Comparison of ENCODE assay signal across 23 cellular contexts in the genomic region with DNA sequence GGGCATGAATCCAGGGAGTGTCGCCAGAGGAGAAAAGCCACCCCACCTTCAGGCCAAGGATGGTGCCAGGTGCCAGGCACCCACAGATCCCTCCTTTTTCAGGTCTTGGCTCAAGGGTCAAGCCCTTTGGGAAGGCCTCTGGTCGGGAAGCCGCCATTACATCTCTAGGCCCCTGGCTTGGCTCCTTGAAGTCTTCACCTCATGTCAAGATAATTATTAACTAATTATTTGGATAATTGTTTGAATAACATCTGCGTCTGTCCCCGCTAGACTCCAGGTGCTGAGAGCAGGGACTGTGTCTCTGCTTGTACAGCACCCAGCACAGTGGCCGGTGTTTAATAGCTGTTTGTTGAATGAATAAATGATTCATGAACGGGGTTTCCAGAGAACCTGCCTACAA. TPM values are rescaled to one million over a fixed set of nuclear protein-coding genes. Genes with fewer than 3 reads are reported as not detected.
DNase-seq lines count a peak whose midpoint lies in the region; ATAC-seq and TF ChIP-seq lines count a peak whose summit lies in the region.
"Had no signal": no experiment of that assay in that cellular context is flagged by ENCODE, and none has a peak within 500 bp of the region (broad histone marks: within the 10 kb centered on the region; RNA-seq: fewer than 3 reads in every experiment).

No MANE protein-coding gene starts in this region.

- no peak overlapping the region for H4K8ac ChIP-seq in H9 (replicated peaks; ENCODE audit: insufficient read length, low read depth, low read length)

- H3K36me3 ChIP-seq in stomach (no peaks in the 10 kb centered on the region), Peyer's patch (no peaks in the 10 kb centered on the region)

- H3K4me3 ChIP-seq in stomach: no peak overlapping the region
- H3K4me3 ChIP-seq in Peyer's patch: no peak overlapping the region

- H3K9ac ChIP-seq in H9 (ENCODE audit: extremely low read depth, insufficient read length, low read length): no peak overlapping the region
- H3K9ac ChIP-seq: KMS-11 had no signal

- H3K27me3 Mint-ChIP-seq in H9 (ENCODE audit: low read depth): peaks cover 9% of the 10 kb centered on the region
- peaks cover 9% of the 10 kb centered on the region for H3K27me3 Mint-ChIP-seq in endothelial cell (ENCODE audit: unreplicated experiment)
- peaks cover 0 to 43% of the 10 kb centered on the region in 2 donors for H3K27me3 Mint-ChIP-seq in natural killer cell (ENCODE audit: low read depth in 2 of 2)
- H3K27me3 Mint-ChIP-seq in stimulated activated memory B cell treated with anti-CD40 and anti-IgM and Interleukin-4, amounts not matched to agents 10 μg/mL and 1 μg/mL and 100 μg/mL, for 72 hours: peaks cover 32% of the 10 kb centered on the region

- H3T11ph ChIP-seq in H9 (ENCODE audit: low read length): no peak overlapping the region

- H2BK12ac ChIP-seq in H9 (ENCODE audit: insufficient read length, low read depth, low read length): no peak overlapping the region

- DNase-seq in H9: peak; percentile 23
- DNase-seq in endothelial cell (ENCODE audit: low spot score): no peak
- DNase-seq in natural killer cell: no peak
- peak; percentile 30 for DNase-seq in stomach
- no peak for DNase-seq in Peyer's patch
- DNase-seq: Calu3; CD4-positive, alpha-beta memory T cell; MV-4-11; NCI-H187; NCI-H2107; NCI-H2227 treated with DMSO at 0.1 percent for 48 hours; NCI-H524 treated with DMSO at 0.1 percent for 48 hours; PC-3; SIG-M5 had no signal

- H4K20me1 ChIP-seq in H9 (ENCODE audit: control insufficient read depth, insufficient read depth, insufficient read length): no peaks in the 10 kb centered on the region

- no peak overlapping the region for H2BK20ac ChIP-seq in H9 (ENCODE audit: low read depth, low read length, poor library complexity, severe bottlenecking)

- H3K4me1 Mint-ChIP-seq in H9: peaks cover 10 to 13% of the 10 kb centered on the region in 2 experiments
- peaks cover 3% of the 10 kb centered on the region for H3K4me1 Mint-ChIP-seq in endothelial cell (ENCODE audit: unreplicated experiment)
- H3K4me1 Mint-ChIP-seq in natural killer cell: peaks cover 0 to 10% of the 10 kb centered on the region in 2 donors
- H3K4me1 Mint-ChIP-seq in stimulated activated memory B cell treated with anti-CD40 and anti-IgM and Interleukin-4, amounts not matched to agents 10 μg/mL and 1 μg/mL and 100 μg/mL, for 72 hours: no peaks in the 10 kb centered on the region

- no peak overlapping the region for H3K4me2 ChIP-seq in H9 (ENCODE audit: insufficient read depth, insufficient read length, low read length)
- H3K4me2 ChIP-seq: KMS-11 had no signal

- no peak for TF ChIP-seq POLR2A in stomach (IDR thresholded peaks at IDR 0.05)
- no peak for TF ChIP-seq POLR2A in Peyer's patch (IDR thresholded peaks at IDR 0.05)

- H3K56ac ChIP-seq in H9 (ENCODE audit: insufficient read length, low read depth, low read length): no peak overlapping the region

- intact Hi-C loops in natural killer cell (cut with micrococcal nuclease): no loop called here
- intact Hi-C loops in stomach (cut with DNase I; ENCODE audit: low total_unique reads): no loop called here

- no peaks in the 10 kb centered on the region for H3K9me3 ChIP-seq in H9 (ENCODE audit: control insufficient read depth, low read depth, low read length)
- no peaks in the 10 kb centered on the region for H3K9me3 ChIP-seq in stomach
- no peaks in the 10 kb centered on the region for H3K9me3 ChIP-seq in Peyer's patch
- H3K9me3 ChIP-seq: A549 had no signal

- no peaks in the 10 kb centered on the region; the same call in 1 of the 2 replicates for H3K4me1 ChIP-seq in H9 (ENCODE audit: insufficient read depth, low read length)
- peaks cover 10 to 18% (median 13%) of the 10 kb centered on the region in 4 donors for H3K4me1 ChIP-seq in stomach
- H3K4me1 ChIP-seq in Peyer's patch: peaks cover 0 to 7% (median 0%) of the 10 kb centered on the region in 4 donors

- peaks cover 5% of the 10 kb centered on the region for H3K23me2 ChIP-seq in H9 (ENCODE audit: insufficient read length, low read depth, low read length, poor library complexity, severe bottlenecking)

- no peaks in the 10 kb centered on the region for H3K79me2 ChIP-seq in H9 (ENCODE audit: insufficient read depth, low read length)

- TF ChIP-seq CTCF in H9 (conservative IDR thresholded peaks at IDR 0.05) (no peak), endothelial cell (IDR thresholded peaks at IDR 0.05; ENCODE audit: unreplicated experiment) (no peak), natural killer cell (IDR thresholded peaks at IDR 0.05) (no peak), stomach (IDR thresholded peaks at IDR 0.05) (no peak), Peyer's patch (IDR thresholded peaks at IDR 0.05) (no peak)

- no peaks in the 10 kb centered on the region for H3K79me1 ChIP-seq in H9 (ENCODE audit: insufficient read depth, low read depth, low read length, poor library complexity, severe bottlenecking)

- no peak for TF ChIP-seq EP300 in stomach (IDR thresholded peaks at IDR 0.05)

- H3K27me3 ChIP-seq in H9 (ENCODE audit: insufficient read depth, low read length) (no peaks in the 10 kb centered on the region), stomach (peaks cover 6 to 50% (median 11%) of the 10 kb centered on the region in 3 donors), Peyer's patch (no peaks in the 10 kb centered on the region)

- no peak overlapping the region for H4K91ac ChIP-seq in H9 (ENCODE audit: insufficient read length, low read depth, low read length)

- H3K27ac ChIP-seq in H9 (ENCODE audit: insufficient read length, low read depth, low read length) (no peak overlapping the region), stomach (peak overlapping the region in 1 of 5 donors; percentile 0), Peyer's patch (no peak overlapping the region)
- H3K27ac ChIP-seq: A549, HL-60, KMS-11, RWPE1 had no signal

- H3K23ac ChIP-seq in H9 (ENCODE audit: insufficient read length, low read depth, low read length): no peak overlapping the region

- H2BK15ac ChIP-seq in H9 (ENCODE audit: low read depth, low read length): no peak overlapping the region

- no peak overlapping the region for H3K4ac ChIP-seq in H9 (ENCODE audit: low read depth, low read length)

- H3K4me3 Mint-ChIP-seq in H9: peak overlapping the region in 1 of 2 experiments; percentile 43; a peak in 3 of 5 replicates
- peak overlapping the region; percentile 65 for H3K4me3 Mint-ChIP-seq in endothelial cell (ENCODE audit: unreplicated experiment)
- H3K4me3 Mint-ChIP-seq in natural killer cell: peak overlapping the region; percentile 13
- H3K4me3 Mint-ChIP-seq in stimulated activated memory B cell treated with anti-CD40 and anti-IgM and Interleukin-4, amounts not matched to agents 10 μg/mL and 1 μg/mL and 100 μg/mL, for 72 hours: no peak overlapping the region

- no peak overlapping the region for H2BK5ac ChIP-seq in H9 (ENCODE audit: insufficient read length, low read length)

- no peaks in the 10 kb centered on the region; a peak in 3 of 5 replicates for H3K9me3 Mint-ChIP-seq in H9
- H3K9me3 Mint-ChIP-seq in endothelial cell (ENCODE audit: unreplicated experiment): no peaks in the 10 kb centered on the region
- peaks cover 3 to 4% of the 10 kb centered on the region in 2 donors for H3K9me3 Mint-ChIP-seq in natural killer cell
- peaks cover 29% of the 10 kb centered on the region for H3K9me3 Mint-ChIP-seq in stimulated activated memory B cell treated with anti-CD40 and anti-IgM and Interleukin-4, amounts not matched to agents 10 μg/mL and 1 μg/mL and 100 μg/mL, for 72 hours

- WGBS in H9 (ENCODE audit: extremely low coverage, insufficient read length, low lambda C conversion rate): no CpG with 5 or more reads among the region's 7 CpGs
- 35 to 63% (median 48%) methylated on average over 6 to 7 of the region's 7 CpGs for WGBS in stomach, 5 donors

- H3K18ac ChIP-seq in H9 (ENCODE audit: insufficient read length, low read depth, low read length): no peak overlapping the region

- no peak overlapping the region for H2AFZ ChIP-seq in H9 (ENCODE audit: low read length)

- no peak overlapping the region for H4K5ac ChIP-seq in H9 (ENCODE audit: insufficient read length, low read depth, low read length)

- H3K36me3 Mint-ChIP-seq in H9 (ENCODE audit: insufficient read depth in 1 of 3, low read depth in 3 of 3): peaks cover 0 to 3% (median 0%) of the 10 kb centered on the region in 3 experiments; a peak in 2 of 7 replicates
- no peaks in the 10 kb centered on the region for H3K36me3 Mint-ChIP-seq in endothelial cell (ENCODE audit: low read depth, unreplicated experiment)
- H3K36me3 Mint-ChIP-seq in natural killer cell: no peaks in the 10 kb centered on the region
- H3K36me3 Mint-ChIP-seq in stimulated activated memory B cell treated with anti-CD40 and anti-IgM and Interleukin-4, amounts not matched to agents 10 μg/mL and 1 μg/mL and 100 μg/mL, for 72 hours: no peaks in the 10 kb centered on the region
- H3K36me3 Mint-ChIP-seq: CD4-positive, alpha-beta memory T cell had no signal

- no peak overlapping the region for H2BK120ac ChIP-seq in H9 (ENCODE audit: low read depth, low read length, poor library complexity, severe bottlenecking)

- H2AK5ac ChIP-seq in H9 (ENCODE audit: insufficient read length, low read length): no peak overlapping the region

- no peak overlapping the region for H3K14ac ChIP-seq in H9 (ENCODE audit: insufficient read depth, low read length)

- H3K27ac Mint-ChIP-seq in H9 (no peak overlapping the region), endothelial cell (ENCODE audit: unreplicated experiment) (no peak overlapping the region), natural killer cell (no peak overlapping the region)
- H3K27ac Mint-ChIP-seq in stimulated activated memory B cell treated with anti-CD40 and anti-IgM and Interleukin-4, amounts not matched to agents 10 μg/mL and 1 μg/mL and 100 μg/mL, for 72 hours: no peak overlapping the region
- H3K27ac Mint-ChIP-seq: CD4-positive, alpha-beta memory T cell had no signal

- no peak for ATAC-seq in natural killer cell
- ATAC-seq in HG03196 (IDR thresholded peaks at IDR 0.05; ENCODE audit: unreplicated experiment): no peak
- no peak for ATAC-seq in stimulated activated memory B cell treated with anti-CD40 and anti-IgM and Interleukin-4, amounts not matched to agents 10 μg/mL and 1 μg/mL and 100 μg/mL, for 72 hours
- ATAC-seq: A549, PC-3 had no signal

RNA-seq across cellular contexts. Expression of a gene that starts 1.2 kb away (rescaled TPM):
- total RNA-seq in H9 (2021) (3.0 and 4.2 TPM in 2 replicates), endothelial cell (ENCODE audit: unreplicated experiment) (0.67 TPM), natural killer cell (not detected), stomach (1 to 10 TPM in 1 of 5 donors, not detected in 4; 10.0 TPM), Peyer's patch (1 to 10 TPM in 3 of 4 donors, not detected in 1; 1.2 to 5.0 (median 1.3) TPM)
- polyA plus RNA-seq in stomach: 10 to 100 TPM in 1 of 3 donors, 1 to 10 TPM in 2; 3.2 to 82.1 (median 9.5) TPM
- total RNA-seq: Calu3; CD4-positive, alpha-beta memory T cell; H4; HT1080; PC-3 had no signal
- polyA plus RNA-seq: A549; BJ; CD4-positive, alpha-beta memory T cell had no signal

RNA-seq across cellular contexts. Expression of a gene that starts 19.0 kb away (rescaled TPM):
- total RNA-seq in H9 (2021) (0.26 and 0.46 TPM in 2 replicates), endothelial cell (ENCODE audit: unreplicated experiment) (not detected), natural killer cell (1 to 10 TPM in 2 of 3 donors, under 1 TPM in 1; 0.64 to 1.3 (median 1.1) TPM), stomach (not detected), Peyer's patch (1 to 10 TPM in 2 of 4 donors, not detected in 2; 1.1 to 6.6 TPM)
- polyA plus RNA-seq in stomach: under 1 TPM in 2 of 3 donors, not detected in 1; 0.31 to 0.35 TPM
- total RNA-seq: H4, HT1080, PC-3 had no signal
- polyA plus RNA-seq: CD4-positive, alpha-beta memory T cell had no signal

RNA-seq across cellular contexts. Expression of a gene that starts 28.9 kb away (rescaled TPM):
- not detected in 2 replicates for total RNA-seq in H9 (2021)
- total RNA-seq in endothelial cell (ENCODE audit: unreplicated experiment): not detected
- total RNA-seq in natural killer cell: not detected
- total RNA-seq in stomach: not detected
- polyA plus RNA-seq in stomach: 10 to 100 TPM in 1 of 3 donors, 1 to 10 TPM in 1, not detected in 1; 2.0 to 26.5 TPM
- 1 to 10 TPM in 2 of 4 donors, not detected in 2; 1.4 to 4.7 TPM for total RNA-seq in Peyer's patch
- total RNA-seq: Calu3; CD4-positive, alpha-beta memory T cell; H4; HT1080; PC-3 had no signal
- polyA plus RNA-seq: A549; BJ; CD4-positive, alpha-beta memory T cell had no signal

RNA-seq across cellular contexts. Expression of a gene that starts 37.2 kb away (rescaled TPM):
- not detected in 2 replicates for total RNA-seq in H9 (2021)
- not detected for total RNA-seq in endothelial cell (ENCODE audit: unreplicated experiment)
- not detected for total RNA-seq in natural killer cell
- total RNA-seq in stomach: 100 to 1,000 TPM in 1 of 5 donors, 10 to 100 TPM in 2, 1 to 10 TPM in 1, not detected in 1; 1.8 to 128 (median 26.0) TPM
- polyA plus RNA-seq in stomach: 100 to 1,000 TPM in 1 of 3 donors, 10 to 100 TPM in 2; 34.1 to 152 (median 71.8) TPM
- 1 to 10 TPM in 3 of 4 donors, not detected in 1; 1.7 to 3.8 (median 1.9) TPM for total RNA-seq in Peyer's patch
- total RNA-seq: CD4-positive, alpha-beta memory T cell; H4; HT1080; PC-3 had no signal
- polyA plus RNA-seq: A549; BJ; CD4-positive, alpha-beta memory T cell had no signal

RNA-seq across cellular contexts. Expression of a gene that starts 44.2 kb away (rescaled TPM):
- total RNA-seq in H9 (2021) (1.3 and 1.4 TPM in 2 replicates), endothelial cell (ENCODE audit: unreplicated experiment) (11.1 TPM), natural killer cell (not detected), stomach (1 to 10 TPM in 1 of 5 donors, not detected in 4; 1.3 TPM), Peyer's patch (1 to 10 TPM in 2 of 4 donors, not detected in 2; 2.4 to 6.3 TPM)
- polyA plus RNA-seq in stomach: 10 to 100 TPM in 1 of 3 donors, 1 to 10 TPM in 2; 2.1 to 62.7 (median 3.8) TPM
- total RNA-seq: CD4-positive, alpha-beta memory T cell; H4; HT1080 had no signal
- polyA plus RNA-seq: BJ; CD4-positive, alpha-beta memory T cell had no signal

Comparison
In these comparisons a context has a peak if more than half of its experiments do, and no peak if none do; other contexts are left out.
1. DNase-seq: peak in H9 (single experiment) and stomach (single experiment); none in endothelial cell (single experiment), natural killer cell (single experiment) and Peyer's patch (0 of 3).